ENCODE assay signal across 8 cellular contexts in the genomic region with DNA sequence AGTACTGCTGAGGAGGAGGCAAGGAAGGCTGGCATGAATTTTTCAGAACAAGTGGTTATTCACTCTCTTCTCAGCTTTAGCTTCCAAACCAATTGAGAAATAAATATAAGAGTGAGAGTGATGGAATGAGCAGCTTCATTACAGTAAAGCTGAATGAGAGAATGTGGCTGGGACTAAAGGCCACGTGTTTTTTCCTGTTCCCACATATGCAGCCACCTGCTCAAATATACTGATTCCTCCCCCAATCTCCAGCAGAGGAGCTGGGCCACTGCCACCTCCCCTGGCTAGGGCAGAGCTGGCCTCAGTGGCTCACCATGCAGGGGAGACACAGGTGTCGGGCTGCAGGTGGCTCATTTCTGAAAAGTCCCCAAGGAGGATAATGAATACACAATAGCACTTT.
"Had no signal": no experiment of that assay in that cellular context is flagged by ENCODE, and none has a peak within 500 bp of the region (broad histone marks: within the 10 kb centered on the region; RNA-seq: fewer than 3 reads in every experiment).

No MANE protein-coding gene starts in this region.

- H3K4me3 Mint-ChIP-seq: HFFc6, IgD-negative memory B cell had no signal

- H3K9me3 ChIP-seq: HAP-1 had no signal

- H3K36me3 Mint-ChIP-seq: IgD-negative memory B cell had no signal

- H3K27me3 Mint-ChIP-seq: IgD-negative memory B cell had no signal

- H3K4me2 ChIP-seq: KMS-11 had no signal

- H3K27ac Mint-ChIP-seq: HFFc6, IgD-negative memory B cell had no signal

- H3K27ac ChIP-seq: KMS-11 had no signal

- H3K36me3 ChIP-seq: HAP-1 had no signal

- DNase-seq: GOT3, H7, HFFc6, KBM-7 had no signal

- H3K4me1 Mint-ChIP-seq: IgD-negative memory B cell had no signal

- H3K9ac ChIP-seq: KMS-11 had no signal

- ATAC-seq: HCT116 had no signal

- H3K4me3 ChIP-seq: HAP-1 had no signal
